ENCODE assay signal across 22 cellular contexts in genomic region chr4:176242764-176243347, GRCh38. TPM values are rescaled to one million over a fixed set of nuclear protein-coding genes. Genes with fewer than 3 reads are reported as not detected.
DNase-seq lines count a peak whose midpoint lies in the region; ATAC-seq, FAIRE-seq and TF ChIP-seq lines count a peak whose summit lies in the region.
"Had no signal": no experiment of that assay in that cellular context is flagged by ENCODE, and none has a peak within 500 bp of the region (broad histone marks: within the 10 kb centered on the region; RNA-seq: fewer than 3 reads in every experiment).

No MANE protein-coding gene starts in this region.

- no peaks in the 10 kb centered on the region for H3K79me2 ChIP-seq in SK-N-SH (ENCODE audit: insufficient read depth)

- ATAC-seq in SK-N-SH treated with all-trans-retinoic acid at 6 μM for 48 hours (no peak), psoas muscle (no peak), HG03159 (IDR thresholded peaks at IDR 0.05; ENCODE audit: unreplicated experiment) (no peak), GM18873 (IDR thresholded peaks at IDR 0.05; ENCODE audit: low FRiP score, unreplicated experiment) (no peak)
- ATAC-seq: A549 had no signal

- H3K4me2 ChIP-seq in SK-N-SH: no peak overlapping the region
- H3K4me2 ChIP-seq: A549, BLaER1 had no signal

- no peaks in the 10 kb centered on the region for H3K9me2 ChIP-seq in SK-N-SH

- H3K9me3 ChIP-seq in SK-N-SH (no peaks in the 10 kb centered on the region), psoas muscle (no peaks in the 10 kb centered on the region), small intestine (ENCODE audit: control insufficient read depth, low read depth) (no peaks in the 10 kb centered on the region)
- H3K9me3 ChIP-seq: A549, BLaER1 had no signal

- H2AFZ ChIP-seq in SK-N-SH (ENCODE audit: low read depth): no peak overlapping the region

- no peak for TF ChIP-seq RAD21 in SK-N-SH (IDR thresholded peaks at IDR 0.05; ENCODE audit: low read length)

- H3K27ac ChIP-seq in SK-N-SH (ENCODE audit: low read depth in 2 of 2, low read length in 1 of 2): no peak overlapping the region
- H3K27ac ChIP-seq in psoas muscle: peak overlapping the region; percentile 95
- H3K27ac ChIP-seq in small intestine (ENCODE audit: low read depth in 1 of 2, low read length in 1 of 2): no peak overlapping the region
- H3K27ac ChIP-seq: 22Rv1, A549, BLaER1 had no signal

- H3K27me3 ChIP-seq in SK-N-SH (ENCODE audit: insufficient read depth) (no peaks in the 10 kb centered on the region), psoas muscle (ENCODE audit: insufficient read depth in 3 of 3, low read length in 2 of 3) (no peaks in the 10 kb centered on the region), small intestine (ENCODE audit: control insufficient read depth in 2 of 2, insufficient read depth in 2 of 2, low read length in 2 of 2) (no peaks in the 10 kb centered on the region)
- H3K27me3 ChIP-seq: BLaER1 had no signal

- 97% methylated on average over 1 of the region's 1 CpG for WGBS in SK-N-SH (ENCODE audit: low lambda C conversion rate)
- 90 to 100% (median 96%) methylated on average over 1 of the region's 1 CpG for WGBS in psoas muscle, 3 donors
- 78 to 82% (median 78%) methylated on average over 1 of the region's 1 CpG for WGBS in small intestine, 3 donors

- no peak overlapping the region for H3K4me3 ChIP-seq in SK-N-SH (ENCODE audit: low read depth in 2 of 2, low read length in 1 of 2)
- H3K4me3 ChIP-seq in psoas muscle: peak overlapping the region; percentile 6
- no peak overlapping the region for H3K4me3 ChIP-seq in small intestine (ENCODE audit: low read depth in 1 of 2, low read length in 2 of 2)
- H3K4me3 ChIP-seq: A549, BLaER1 had no signal

- DNase-seq in SK-N-SH: no peak
- DNase-seq in psoas muscle: no peak
- DNase-seq in small intestine: no peak
- DNase-seq in NOMO-1 treated with DMSO at 0.1 percent for 48 hours (lab: John Stamatoyannopoulos, UW; ENCODE audit: unreplicated experiment): no peak
- DNase-seq: CD4-positive, alpha-beta memory T cell; DMS153; DMS79; GDM1; H9; IMR-90 had no signal

- H3K36me3 ChIP-seq in SK-N-SH (replicated peaks in 1 of 2; ENCODE audit: control insufficient read depth in 1 of 2, insufficient read depth in 2 of 2, low read length in 1 of 2) (no peaks in the 10 kb centered on the region), psoas muscle (ENCODE audit: insufficient read depth in 1 of 2, low read depth in 1 of 2) (peaks cover 0 to 31% of the 10 kb centered on the region in 2 donors), small intestine (ENCODE audit: control insufficient read depth in 2 of 2, insufficient read depth in 2 of 2, low read length in 2 of 2) (no peaks in the 10 kb centered on the region)
- H3K36me3 ChIP-seq: BLaER1 had no signal

- H3F3A ChIP-seq in SK-N-SH (replicated peaks; ENCODE audit: insufficient read depth): no peaks in the 10 kb centered on the region

- intact Hi-C loops in psoas muscle (cut with DNase I): no loop called here

- no peaks in the 10 kb centered on the region for H4K20me1 ChIP-seq in SK-N-SH (ENCODE audit: insufficient read depth)
- H4K20me1 ChIP-seq: BLaER1 had no signal

- FAIRE-seq in endometrium (lab: Jason Lieb, UNC) (peak; percentile 18), small intestine (lab: Jason Lieb, UNC) (peak; percentile 26)
- FAIRE-seq: A549, GM12892, GM18507, H1 had no signal

- TF ChIP-seq CTCF in SK-N-SH (IDR thresholded peaks at IDR 0.05) (no peak), psoas muscle (IDR thresholded peaks at IDR 0.05) (no peak)

- POLR2A ChIA-PET in SK-N-SH (lab: Yijun Ruan, JAX): no interaction called here

- TF ChIP-seq EP300 in SK-N-SH (IDR thresholded peaks at IDR 0.05; ENCODE audit: borderline replicate concordance in 1 of 2, low read depth in 1 of 2, low read length in 1 of 2): no peak

- CTCF ChIA-PET in SK-N-SH (lab: Yijun Ruan, JAX): no interaction called here

- H3K9ac ChIP-seq in SK-N-SH: no peak overlapping the region
- H3K9ac ChIP-seq: BLaER1 had no signal

- peaks cover 0 to 5% of the 10 kb centered on the region in 2 experiments; a peak in 3 of 4 replicates for H3K4me1 ChIP-seq in SK-N-SH (ENCODE audit: control insufficient read depth in 1 of 2, insufficient read depth in 2 of 2, low read depth in 1 of 2, low read length in 1 of 2)
- H3K4me1 ChIP-seq in psoas muscle: peaks cover 12% of the 10 kb centered on the region
- H3K4me1 ChIP-seq in small intestine (ENCODE audit: control insufficient read depth in 2 of 2, insufficient read depth in 1 of 2, low read depth in 1 of 2, low read length in 1 of 2): no peaks in the 10 kb centered on the region
- H3K4me1 ChIP-seq: A549, BLaER1 had no signal

TF ChIP-seq in SK-N-SH treated with all-trans-retinoic acid at 6 μM for 48 hours, 23 proteins besides CTCF, POLR2A, EP300 and RAD21 (continues in another document):
- peak; percentile 36 for TF ChIP-seq ISL1 (CRISPR knock-in tag; IDR thresholded peaks at IDR 0.05)
- TF ChIP-seq ZFP30 (CRISPR knock-in tag; IDR thresholded peaks at IDR 0.05): no peak
- no peak for TF ChIP-seq CSRNP3 (CRISPR knock-in tag; IDR thresholded peaks at IDR 0.05)

TF ChIP-seq in SK-N-SH, 30 proteins besides CTCF, POLR2A, EP300 and RAD21 (continues in another document):
- no peak for TF ChIP-seq EZH2phosphoT487 (IDR thresholded peaks at IDR 0.05; ENCODE audit: borderline replicate concordance, low read depth)
- no peak for TF ChIP-seq FOSL2 (IDR thresholded peaks at IDR 0.05; ENCODE audit: borderline replicate concordance, low read depth)
- no peak for TF ChIP-seq PBX3 (IDR thresholded peaks at IDR 0.05)
- no peak for TF ChIP-seq IRF3 (IDR thresholded peaks at IDR 0.05; ENCODE audit: low read depth, low read length)
- TF ChIP-seq FOXM1 (IDR thresholded peaks at IDR 0.05; ENCODE audit: low read depth): no peak
- no peak for TF ChIP-seq TEAD4 (IDR thresholded peaks at IDR 0.05; ENCODE audit: borderline replicate concordance, insufficient read depth)
- no peak for TF ChIP-seq SIN3A (IDR thresholded peaks at IDR 0.05; ENCODE audit: borderline replicate concordance, low read depth, low read length)
- no peak for TF ChIP-seq YY1 (IDR thresholded peaks at IDR 0.05; ENCODE audit: low read depth)
- no peak for TF ChIP-seq SMC3 (IDR thresholded peaks at IDR 0.05; ENCODE audit: low read depth, low read length)
- no peak for TF ChIP-seq ELF1 (IDR thresholded peaks at IDR 0.05)
- no peak for TF ChIP-seq RXRA (IDR thresholded peaks at IDR 0.05; ENCODE audit: borderline replicate concordance, low read depth)
- TF ChIP-seq MEF2A (IDR thresholded peaks at IDR 0.05; ENCODE audit: borderline replicate concordance, low read depth): no peak
- TF ChIP-seq, protein P1, sequence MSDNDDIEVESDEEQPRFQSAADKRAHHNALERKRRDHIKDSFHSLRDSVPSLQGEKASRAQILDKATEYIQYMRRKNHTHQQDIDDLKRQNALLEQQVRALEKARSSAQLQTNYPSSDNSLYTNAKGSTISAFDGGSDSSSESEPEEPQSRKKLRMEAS (IDR thresholded peaks at IDR 0.05; ENCODE audit: low read depth): no peak

RNA-seq across cellular contexts. Expression of gene ASB5, which starts 26.2 kb away (rescaled TPM):
- polyA plus RNA-seq in SK-N-SH (2012; rRNA removed) (0.13 and 0.54 TPM in 2 replicates), psoas muscle (1,000 to 10,000 TPM in 1 of 3 donors, 100 to 1,000 TPM in 2; 456 to 1,213 (median 601) TPM), small intestine (1 to 10 TPM in 1 of 3 donors, under 1 TPM in 2; 0.01 to 2.0 (median 0.81) TPM)
- 0.12 and 0.35 TPM in 2 replicates for polyA plus RNA-seq in SK-N-SH (2012; cell fraction: cytosol; rRNA removed)
- polyA plus RNA-seq in SK-N-SH (2012; cell fraction: nucleus; rRNA removed): 0.34 and 0.51 TPM in 2 replicates
- total RNA-seq in psoas muscle: 100 to 1,000 TPM; 247 to 661 (median 465) TPM
- total RNA-seq: CD4-positive, alpha-beta memory T cell; H1; H9; HT-29 had no signal
- polyA plus RNA-seq: A549; CD14-positive monocyte; CD4-positive, alpha-beta memory T cell had no signal

RNA-seq across cellular contexts. Expression of gene SPATA4, which starts 47.5 kb away (rescaled TPM):
- polyA plus RNA-seq in SK-N-SH (2012; rRNA removed): 0.21 and 0.34 TPM in 2 replicates
- polyA plus RNA-seq in SK-N-SH (2012; cell fraction: cytosol; rRNA removed): 0.17 and 0.23 TPM in 2 replicates
- 0.31 and 0.36 TPM in 2 replicates for polyA plus RNA-seq in SK-N-SH (2012; cell fraction: nucleus; rRNA removed)
- 1 to 10 TPM in 2 of 4 donors, under 1 TPM in 2; 0.38 to 1.7 (median 0.74) TPM for total RNA-seq in psoas muscle
- 1 to 10 TPM in 1 of 3 donors, under 1 TPM in 2; 0.08 to 1.2 (median 0.75) TPM for polyA plus RNA-seq in psoas muscle
- polyA plus RNA-seq in small intestine: not detected
- total RNA-seq: CD4-positive, alpha-beta memory T cell; H1; H9; HT-29 had no signal
- polyA plus RNA-seq: CD14-positive monocyte; CD4-positive, alpha-beta memory T cell; H1 had no signal

Comparison
In these comparisons a context has a peak if more than half of its experiments do, and no peak if none do; other contexts are left out.
1. RNA of gene ASB5, which starts 26.2 kb away (polyA plus RNA-seq): 456 to 1,213 TPM in psoas muscle; 0.01 to 2.0 TPM in small intestine and 0.12 to 0.54 TPM in SK-N-SH; every median in the first group is over 100 times any median in the second.